In genomic region chr9:12595400-12595799, GRCh38 we compare ENCODE assay signal across 31 cellular contexts.
"Had no signal": no experiment of that assay in that cellular context is flagged by ENCODE, and none has a peak within 500 bp of the region (broad histone marks: within the 10 kb centered on the region; RNA-seq: fewer than 3 reads in every experiment).

No MANE protein-coding gene starts in this region.

- DNase-seq: activated CD4-positive, alpha-beta T cell treated with anti-CD3 and anti-CD28 coated beads for 36 hours; activated CD4-positive, alpha-beta T cell treated with anti-CD3 and anti-CD28 coated beads, Interleukin-2, amount 10 ng/mL, durations not matched to agents 7 days and 5 days; activated CD4-positive, alpha-beta T cell treated with anti-CD3 and anti-CD28 coated beads, Interleukin-2, amount 50 U/mL, for 48 hours; activated CD8-positive, alpha-beta T cell treated with anti-CD3 and anti-CD28 coated beads, Interleukin-2, amount 10 ng/mL, durations not matched to agents 7 days and 5 days; activated gamma-delta T cell; activated naive CD4-positive, alpha-beta T cell treated with Interleukin-2 at 50 U/mL for 16 hours; activated naive CD8-positive, alpha-beta T cell treated with anti-CD3 and anti-CD28 coated beads, Interleukin-2, amount 10 ng/mL, durations not matched to agents 7 days and 5 days; activated T-cell treated with anti-CD3 and anti-CD28 coated beads, Interleukin-2, amount 50 U/mL, for 24 hours; amygdala; body of pancreas; cerebellar nuclear complex; Kasumi-1; MG63; NCI-H1048; NCI-H1105 treated with DMSO at 0.1 percent for 48 hours; NCI-H1436; NCI-H1694; NCI-H1930; NCI-H2081 treated with DMSO at 0.1 percent for 48 hours; NCI-H2227 treated with DMSO at 0.1 percent for 48 hours; NCI-H446; NCI-H510A treated with DMSO at 0.1 percent for 48 hours; NCI-H526 treated with DMSO at 0.1 percent for 48 hours; NCI-H774; SHP77 treated with DMSO at 0.1 percent for 48 hours; SK-N-SH had no signal

- H3K27ac ChIP-seq: body of pancreas, breast epithelium, SJSA1 had no signal

- ATAC-seq: activated CD4-positive, alpha-beta T cell treated with anti-CD3 and anti-CD28 coated beads for 36 hours; activated CD4-positive, CD25-positive, alpha-beta regulatory T cell treated with anti-CD3 and anti-CD28 coated beads, Interleukin-2, amount 50 U/mL, for 24 hours; activated CD8-positive, alpha-beta T cell treated with anti-CD3 and anti-CD28 coated beads, Interleukin-2, amount 10 ng/mL, durations not matched to agents 7 days and 5 days; body of pancreas; Panc1; WTC11 had no signal

- H3K27me3 ChIP-seq: body of pancreas, breast epithelium, SJSA1 had no signal

- H3K4me1 ChIP-seq: body of pancreas, breast epithelium, SJSA1 had no signal
